ENCODE assay signal across 1 cellular context in genomic region chr12:112126916-112127315, GRCh38.
TF ChIP-seq lines count a peak whose summit lies in the region.

No MANE protein-coding gene starts in this region.

TF ChIP-seq in HepG2, 621 proteins besides CTCF, POLR2A, EP300 and RAD21:
- TF ChIP-seq ZNF33A (CRISPR knock-in tag; IDR thresholded peaks at IDR 0.05; ENCODE audit: borderline replicate concordance) (no peak), ZBTB1 (CRISPR knock-in tag; IDR thresholded peaks at IDR 0.05; ENCODE audit: borderline replicate concordance) (no peak), ARHGAP35 (CRISPR knock-in tag; IDR thresholded peaks at IDR 0.05; ENCODE audit: borderline replicate concordance) (no peak), GTF3A (CRISPR knock-in tag; conservative IDR thresholded peaks at IDR 0.05) (no peak), SMAD9 (CRISPR knock-in tag; IDR thresholded peaks at IDR 0.05) (no peak), ZNF710 (CRISPR knock-in tag; IDR thresholded peaks at IDR 0.05; ENCODE audit: borderline replicate concordance) (no peak), MLX (CRISPR knock-in tag; IDR thresholded peaks at IDR 0.05) (no peak), ELF3 (CRISPR knock-in tag; IDR thresholded peaks at IDR 0.05) (no peak)
